Comparison of ENCODE assay signal across 12 cellular contexts in the genomic region with DNA sequence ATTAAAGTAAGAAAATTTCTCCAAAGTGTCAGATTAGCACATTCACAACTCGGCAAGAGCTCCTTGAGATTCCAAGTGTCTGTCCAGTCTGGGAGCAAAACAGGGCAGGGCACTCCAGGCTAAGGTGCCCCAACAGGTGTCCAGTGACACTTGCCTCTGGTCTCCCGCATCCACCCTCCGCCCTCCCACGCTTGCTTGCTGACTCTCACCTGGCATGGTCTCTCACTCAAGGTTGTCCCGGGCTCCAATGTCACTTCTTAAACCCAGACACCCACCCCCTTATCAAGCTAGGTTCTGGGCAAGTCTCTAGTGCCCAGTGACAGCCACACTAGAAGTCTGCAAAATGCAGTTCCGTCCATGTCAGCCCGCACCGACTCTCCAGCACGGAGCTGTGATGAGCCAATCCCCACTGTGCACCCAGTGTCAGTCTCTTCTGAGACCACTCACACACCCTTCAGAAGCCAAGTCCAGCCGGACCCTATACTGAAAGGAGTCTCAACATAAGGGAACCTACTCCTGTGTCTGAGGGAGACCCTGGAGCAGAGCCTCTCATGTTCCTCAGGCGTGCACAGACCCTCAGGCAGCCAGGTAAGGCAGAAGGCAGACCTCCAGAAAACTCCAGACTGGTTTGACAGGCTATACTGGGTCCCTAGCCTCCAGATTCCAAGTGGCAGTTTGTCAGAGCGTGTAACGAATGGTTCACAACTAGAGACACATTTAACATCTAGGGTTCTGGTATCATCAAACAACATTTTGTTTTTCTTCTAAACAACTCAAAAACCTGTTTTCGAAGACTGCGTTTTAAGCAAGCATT. TPM values are rescaled to one million over a fixed set of nuclear protein-coding genes. Genes with fewer than 3 reads are reported as not detected.
DNase-seq lines count a peak whose midpoint lies in the region; ATAC-seq, FAIRE-seq and TF ChIP-seq lines count a peak whose summit lies in the region.
"Had no signal": no experiment of that assay in that cellular context is flagged by ENCODE, and none has a peak within 500 bp of the region (broad histone marks: within the 10 kb centered on the region; RNA-seq: fewer than 3 reads in every experiment).

No MANE protein-coding gene starts in this region.

- H3K9me3 ChIP-seq in CD4-positive, CD25-positive, alpha-beta regulatory T cell (ENCODE audit: control insufficient read depth in 2 of 2, low read length in 2 of 2) = no peaks in the 10 kb centered on the region
- H3K9me3 ChIP-seq in PC-9 (ENCODE audit: insufficient read depth, low read depth) (no peaks in the 10 kb centered on the region), fibroblast of lung (ENCODE audit: control insufficient read depth, insufficient read depth, low read depth, low read length) (no peaks in the 10 kb centered on the region)

- no peak overlapping the region for H3K27ac ChIP-seq in CD4-positive, CD25-positive, alpha-beta regulatory T cell (ENCODE audit: insufficient read depth, low read length, poor library complexity, severe bottlenecking)
- H3K27ac ChIP-seq in PC-9 = no peak overlapping the region
- no peak overlapping the region for H3K27ac ChIP-seq in fibroblast of lung (ENCODE audit: insufficient read depth, low read length)

- no peaks in the 10 kb centered on the region for H3K9me2 ChIP-seq in PC-9 (ENCODE audit: insufficient read depth)

- DNase-seq in CD4-positive, CD25-positive, alpha-beta regulatory T cell = no peak
- no peak for DNase-seq in PC-9
- DNase-seq in fibroblast of lung (ENCODE audit: low read depth in 2 of 2) = no peak
- DNase-seq in osteocyte (ENCODE audit: extremely low spot score, unreplicated experiment) = peak; percentile 77
- no peak for DNase-seq in HTR-8/SVneo (ENCODE audit: insufficient read length, low spot score)
- DNase-seq in NCI-H2227 (lab: John Stamatoyannopoulos, UW; ENCODE audit: unreplicated experiment) = no peak
- no peak for DNase-seq in activated CD4-positive, alpha-beta T cell treated with anti-CD3 and anti-CD28 coated beads, Interleukin-2, amount 10 ng/mL, durations not matched to agents 7 days and 5 days
- DNase-seq: activated gamma-delta T cell treated with Interleukin-2 at 50 U/mL for 16 hours; NCI-H526 treated with DMSO at 0.1 percent for 48 hours; SIG-M5; stimulated activated CD4-positive, alpha-beta T cell treated with anti-CD3 and anti-CD28 coated beads, Interleukin-2, amount 100 ng/mL, for 48 hours had no signal

- peaks cover 4% of the 10 kb centered on the region for H3K27me3 Mint-ChIP-seq in CD4-positive, CD25-positive, alpha-beta regulatory T cell
- no peaks in the 10 kb centered on the region for H3K27me3 Mint-ChIP-seq in osteocyte (ENCODE audit: unreplicated experiment)
- no peaks in the 10 kb centered on the region for H3K27me3 Mint-ChIP-seq in activated CD4-positive, alpha-beta T cell treated with anti-CD3 and anti-CD28 coated beads, Interleukin-2, amount 10 ng/mL, durations not matched to agents 7 days and 5 days

- peak overlapping the region in 1 of 3 donors; percentile 13 for H3K27ac Mint-ChIP-seq in CD4-positive, CD25-positive, alpha-beta regulatory T cell
- peak overlapping the region; percentile 25 for H3K27ac Mint-ChIP-seq in osteocyte (ENCODE audit: unreplicated experiment)
- no peak overlapping the region for H3K27ac Mint-ChIP-seq in activated CD4-positive, alpha-beta T cell treated with anti-CD3 and anti-CD28 coated beads, Interleukin-2, amount 10 ng/mL, durations not matched to agents 7 days and 5 days

- H3K27me3 ChIP-seq in CD4-positive, CD25-positive, alpha-beta regulatory T cell (ENCODE audit: control insufficient read depth, insufficient read depth, low read length) = no peaks in the 10 kb centered on the region
- H3K27me3 ChIP-seq in PC-9 (ENCODE audit: insufficient read depth, low read depth) (no peaks in the 10 kb centered on the region), fibroblast of lung (ENCODE audit: control insufficient read depth, insufficient read depth, low read length) (no peaks in the 10 kb centered on the region)

- H3K79me2 ChIP-seq in PC-9 (ENCODE audit: low read depth) = peaks cover 65% of the 10 kb centered on the region
- peaks cover 90% of the 10 kb centered on the region for H3K79me2 ChIP-seq in fibroblast of lung (ENCODE audit: control insufficient read depth, insufficient read depth, low read length)

- CTCF ChIA-PET in PC-9 (lab: Charles Lee) = no interaction called here
- CTCF ChIA-PET in activated CD4-positive, alpha-beta T cell treated with anti-CD3 and anti-CD28 coated beads, Interleukin-2, amount 10 ng/mL, durations not matched to agents 7 days and 5 days (lab: Charles Lee) = no interaction called here

- no peak for ATAC-seq in CD4-positive, CD25-positive, alpha-beta regulatory T cell (ENCODE audit: low read depth in 2 of 2)
- no peak for ATAC-seq in GM21786 (IDR thresholded peaks at IDR 0.05; ENCODE audit: unreplicated experiment)

- H3K36me3 Mint-ChIP-seq in CD4-positive, CD25-positive, alpha-beta regulatory T cell = no peaks in the 10 kb centered on the region
- H3K36me3 Mint-ChIP-seq in osteocyte (ENCODE audit: unreplicated experiment) = peaks cover 22% of the 10 kb centered on the region
- H3K36me3 Mint-ChIP-seq in activated CD4-positive, alpha-beta T cell treated with anti-CD3 and anti-CD28 coated beads, Interleukin-2, amount 10 ng/mL, durations not matched to agents 7 days and 5 days (ENCODE audit: low read depth) = peaks cover 26% of the 10 kb centered on the region

- peak overlapping the region; percentile 81 for H3K4me2 ChIP-seq in PC-9
- H3K4me2 ChIP-seq in fibroblast of lung (ENCODE audit: extremely low read depth, insufficient read depth, low read length) = peak overlapping the region; percentile 88

- peaks cover 0 to under 1% (median 0%) of the 10 kb centered on the region in 7 donors for H3K9me3 Mint-ChIP-seq in CD4-positive, CD25-positive, alpha-beta regulatory T cell
- no peaks in the 10 kb centered on the region for H3K9me3 Mint-ChIP-seq in osteocyte (ENCODE audit: unreplicated experiment)
- no peaks in the 10 kb centered on the region for H3K9me3 Mint-ChIP-seq in activated CD4-positive, alpha-beta T cell treated with anti-CD3 and anti-CD28 coated beads, Interleukin-2, amount 10 ng/mL, durations not matched to agents 7 days and 5 days

- H3K36me3 ChIP-seq in CD4-positive, CD25-positive, alpha-beta regulatory T cell (ENCODE audit: control insufficient read depth, insufficient read depth, low read length) = peaks cover 16% of the 10 kb centered on the region
- H3K36me3 ChIP-seq in PC-9 (ENCODE audit: low read depth) = peaks cover 33% of the 10 kb centered on the region
- H3K36me3 ChIP-seq in fibroblast of lung (ENCODE audit: control insufficient read depth, insufficient read depth, low read length) = peaks cover 28% of the 10 kb centered on the region

- peak overlapping the region; percentile 49 to 96 (median 76) for H3K4me3 Mint-ChIP-seq in CD4-positive, CD25-positive, alpha-beta regulatory T cell
- H3K4me3 Mint-ChIP-seq in osteocyte (ENCODE audit: unreplicated experiment) = peak overlapping the region; percentile 90
- no peak overlapping the region for H3K4me3 Mint-ChIP-seq in activated CD4-positive, alpha-beta T cell treated with anti-CD3 and anti-CD28 coated beads, Interleukin-2, amount 10 ng/mL, durations not matched to agents 7 days and 5 days

- intact Hi-C loops in PC-9 (cut with micrococcal nuclease; ENCODE audit: unreplicated experiment) = loop anchor here (10.0 kb wide), 1 partner anchor 365 kb away; a partner anchor contains a TSS

- H3K4me1 ChIP-seq in CD4-positive, CD25-positive, alpha-beta regulatory T cell (ENCODE audit: control insufficient read depth, insufficient read depth, low read length, poor library complexity, severe bottlenecking) = peaks cover 24% of the 10 kb centered on the region
- H3K4me1 ChIP-seq in PC-9 (replicated peaks; ENCODE audit: insufficient read depth) (peaks cover 31% of the 10 kb centered on the region), fibroblast of lung (ENCODE audit: control insufficient read depth, extremely low read depth, insufficient read depth, low read length) (peaks cover 9% of the 10 kb centered on the region)

- no TSS peak for BruUV-seq in PC-9 (replicated peaks; lab: Mats Ljungman, UMichigan)

- TF ChIP-seq CTCF in PC-9 (conservative IDR thresholded peaks at IDR 0.05) (no peak), fibroblast of lung (conservative IDR thresholded peaks at IDR 0.05 in 1 of 2, IDR thresholded peaks at IDR 0.05 in 1 of 2; ENCODE audit: low read depth in 1 of 2, low read length in 2 of 2) (no peak), osteocyte (IDR thresholded peaks at IDR 0.05) (no peak)

- POLR2A ChIA-PET in PC-9 (lab: Charles Lee; ENCODE audit: unreplicated experiment) = interaction anchor here (0.6 kb wide), 2 partner anchors 363 to 432 kb away, joined by 6 read pairs; no protein-coding TSS in a partner anchor
- POLR2A ChIA-PET in activated CD4-positive, alpha-beta T cell treated with anti-CD3 and anti-CD28 coated beads, Interleukin-2, amount 10 ng/mL, durations not matched to agents 7 days and 5 days (lab: Charles Lee) = no interaction called here

- H2AFZ ChIP-seq in PC-9 (no peak overlapping the region), fibroblast of lung (ENCODE audit: low read length) (no peak overlapping the region)

- no peak overlapping the region for H3K9ac ChIP-seq in fibroblast of lung (ENCODE audit: insufficient read depth, low read length)

- peaks cover 76% of the 10 kb centered on the region for H4K20me1 ChIP-seq in PC-9 (ENCODE audit: insufficient read depth)
- peaks cover 13% of the 10 kb centered on the region for H4K20me1 ChIP-seq in fibroblast of lung (ENCODE audit: control insufficient read depth, extremely low read depth, insufficient read depth, low read length)

- no peak for FAIRE-seq in HTR-8/SVneo (lab: Jason Lieb, UNC)

- peaks cover 32% of the 10 kb centered on the region; the same call in 1 of the 2 replicates for H3F3A ChIP-seq in PC-9 (ENCODE audit: insufficient read depth, low read depth)

- peaks cover 27 to 53% (median 29%) of the 10 kb centered on the region in 4 donors for H3K4me1 Mint-ChIP-seq in CD4-positive, CD25-positive, alpha-beta regulatory T cell
- H3K4me1 Mint-ChIP-seq in osteocyte (ENCODE audit: unreplicated experiment) = peaks cover 43% of the 10 kb centered on the region
- peaks cover 42% of the 10 kb centered on the region for H3K4me1 Mint-ChIP-seq in activated CD4-positive, alpha-beta T cell treated with anti-CD3 and anti-CD28 coated beads, Interleukin-2, amount 10 ng/mL, durations not matched to agents 7 days and 5 days

- H3K4me3 ChIP-seq in CD4-positive, CD25-positive, alpha-beta regulatory T cell (ENCODE audit: low read depth, low read length) = no peak overlapping the region
- peak overlapping the region; percentile 65; the same call in 1 of the 2 replicates for H3K4me3 ChIP-seq in PC-9
- peak overlapping the region in 2 of 4 experiments; percentile 80 to 98 for H3K4me3 ChIP-seq in fibroblast of lung (replicated peaks in 1 of 4; ENCODE audit: control extremely low read depth in 1 of 4, insufficient read depth in 1 of 4, low read depth in 3 of 4, low read length in 4 of 4)

RNA-seq across cellular contexts. Expression of a gene that starts 45.6 kb away (rescaled TPM):
- 121 TPM for total RNA-seq in CD4-positive, CD25-positive, alpha-beta regulatory T cell
- polyA plus RNA-seq in CD4-positive, CD25-positive, alpha-beta regulatory T cell = 10 to 100 TPM; 33.6 to 42.6 (median 41.3) TPM
- total RNA-seq in PC-9 (2021) (715 and 908 TPM in 2 replicates), fibroblast of lung (1,289 and 1,354 TPM in 2 replicates), osteocyte (839 and 856 TPM in 2 replicates)
- 626 and 639 TPM in 2 replicates for polyA plus RNA-seq in fibroblast of lung
- 514 and 635 TPM in 2 replicates for polyA plus RNA-seq in fibroblast of lung (2012)
- polyA minus RNA-seq in fibroblast of lung (ENCODE audit: low replicate concordance) = 1,624 and 1,651 TPM in 2 replicates
- total RNA-seq in activated CD4-positive, alpha-beta T cell treated with anti-CD3 and anti-CD28 coated beads, Interleukin-2, amount 10 ng/mL, durations not matched to agents 7 days and 5 days = 100 to 1,000 TPM; 198 to 203 TPM

RNA-seq across cellular contexts. Expression of a gene that starts 45.8 kb away (rescaled TPM):
- 191 TPM for total RNA-seq in CD4-positive, CD25-positive, alpha-beta regulatory T cell
- polyA plus RNA-seq in CD4-positive, CD25-positive, alpha-beta regulatory T cell = 100 to 1,000 TPM; 131 to 186 (median 159) TPM
- total RNA-seq in PC-9 (2021) = 431 and 500 TPM in 2 replicates
- total RNA-seq in fibroblast of lung = 326 and 403 TPM in 2 replicates
- 795 and 927 TPM in 2 replicates for polyA plus RNA-seq in fibroblast of lung
- 386 and 449 TPM in 2 replicates for polyA plus RNA-seq in fibroblast of lung (2012)
- polyA minus RNA-seq in fibroblast of lung (ENCODE audit: low replicate concordance) = 349 and 400 TPM in 2 replicates
- total RNA-seq in osteocyte = 547 and 557 TPM in 2 replicates
- 100 to 1,000 TPM; 195 to 211 TPM for total RNA-seq in activated CD4-positive, alpha-beta T cell treated with anti-CD3 and anti-CD28 coated beads, Interleukin-2, amount 10 ng/mL, durations not matched to agents 7 days and 5 days
